In the genomic region with DNA sequence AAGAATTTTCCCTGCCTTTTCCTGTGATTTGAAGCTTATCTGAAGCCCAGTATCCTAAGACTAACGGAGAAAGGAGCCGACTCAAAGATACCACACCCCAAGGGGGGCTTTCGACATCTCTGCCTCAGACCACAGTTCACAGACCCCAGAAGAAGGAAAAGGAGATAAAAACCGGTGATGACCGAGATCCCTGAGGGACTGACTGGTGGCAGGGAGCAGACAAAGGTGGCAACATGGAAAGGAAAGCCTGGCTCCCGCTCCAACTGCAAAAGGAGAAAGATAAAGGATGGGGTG, we compare ENCODE assay signal across 8 cellular contexts. TPM values are rescaled to one million over a fixed set of nuclear protein-coding genes. Genes with fewer than 3 reads are reported as not detected.
DNase-seq lines count a peak whose midpoint lies in the region; ATAC-seq and TF ChIP-seq lines count a peak whose summit lies in the region.

No MANE protein-coding gene starts in this region.

- no peak for ATAC-seq in mucosa of descending colon
- no peak for ATAC-seq in GM21528 (IDR thresholded peaks at IDR 0.05; ENCODE audit: low FRiP score, unreplicated experiment)
- no peak for ATAC-seq in HG02759 (IDR thresholded peaks at IDR 0.05; ENCODE audit: unreplicated experiment)

- TF ChIP-seq CTCF in AG09309 (IDR thresholded peaks at IDR 0.05; ENCODE audit: control insufficient read depth, insufficient read depth, low read depth, low read length, missing control alignments): no peak
- TF ChIP-seq CTCF in chondrocyte (IDR thresholded peaks at IDR 0.05): no peak
- TF ChIP-seq CTCF in mucosa of descending colon (IDR thresholded peaks at IDR 0.05): no peak

- H3K4me1 Mint-ChIP-seq in chondrocyte (ENCODE audit: low read depth): peaks cover 39% of the 10 kb centered on the region

- no peaks in the 10 kb centered on the region for H3K27me3 ChIP-seq in HUES64 (ENCODE audit: insufficient read depth, low read length)

- peak overlapping the region; percentile 93 for H3K27ac ChIP-seq in HUES64 (ENCODE audit: low read depth, low read length)

- H3K4me1 ChIP-seq in HUES64 (ENCODE audit: insufficient read depth, low read length) (peaks cover 10% of the 10 kb centered on the region; the same call in 1 of the 2 replicates), mucosa of descending colon (ENCODE audit: low read depth) (peaks cover 31% of the 10 kb centered on the region)

- H3K9me3 Mint-ChIP-seq in chondrocyte (ENCODE audit: low read depth): no peaks in the 10 kb centered on the region

- H3K4me3 Mint-ChIP-seq in chondrocyte (ENCODE audit: unreplicated experiment): peak overlapping the region; percentile 92

- H3K36me3 Mint-ChIP-seq in chondrocyte (ENCODE audit: low read depth): no peaks in the 10 kb centered on the region

- H3K4me3 ChIP-seq in AG09309 (ENCODE audit: control insufficient read depth, low read depth, low read length) (peak overlapping the region; percentile 100), HUES64 (ENCODE audit: low read length) (peak overlapping the region; percentile 97), mucosa of descending colon (peak overlapping the region; percentile 83)

- peak overlapping the region; percentile 93 for H3K9ac ChIP-seq in HUES64 (ENCODE audit: low read depth, low read length)

- DNase-seq in AG09309 (ENCODE audit: low read depth) (no peak), chondrocyte (ENCODE audit: low spot score) (no peak), mucosa of descending colon (no peak), CD1c-positive myeloid dendritic cell (ENCODE audit: extremely low spot score) (no peak), DMS153 (lab: John Stamatoyannopoulos, UW) (no peak)

- intact Hi-C loops in mucosa of descending colon (cut with DNase I, micrococcal nuclease): loop anchor here in 1 of 2 donors (10.0 kb wide), 1 partner anchor 48 kb away; a partner anchor contains a TSS

- H3K36me3 ChIP-seq in HUES64 (ENCODE audit: insufficient read depth, low read length) (peaks cover 5% of the 10 kb centered on the region), mucosa of descending colon (ENCODE audit: low read depth) (no peaks in the 10 kb centered on the region)

- under 1% methylated on average over 6 of the region's 6 CpGs for WGBS in HUES64

- H3K9me3 ChIP-seq in HUES64 (ENCODE audit: insufficient read depth, low read depth, low read length): no peaks in the 10 kb centered on the region
- H3K9me3 ChIP-seq in mucosa of descending colon: no peaks in the 10 kb centered on the region

- no peaks in the 10 kb centered on the region for H3K27me3 Mint-ChIP-seq in chondrocyte (ENCODE audit: low read depth)

- H3K27ac Mint-ChIP-seq in chondrocyte (ENCODE audit: unreplicated experiment): peak overlapping the region; percentile 95

RNA-seq across cellular contexts. Expression of a gene that starts 0.7 kb away (rescaled TPM):
- 14.6 TPM for polyA plus RNA-seq in HUES64 (2013, experiment 1 of 2)
- 12.9 TPM for polyA plus RNA-seq in HUES64 (2013, experiment 2 of 2)
- total RNA-seq in chondrocyte (60.4 to 65.1 TPM (median 63.2 TPM) in 3 replicates), mucosa of descending colon (10 to 100 TPM; 67.3 to 80.7 (median 69.9) TPM)

RNA-seq across cellular contexts. Expression of a gene that starts 47.6 kb away (rescaled TPM):
- 557 TPM for polyA plus RNA-seq in HUES64 (2013, experiment 1 of 2)
- polyA plus RNA-seq in HUES64 (2013, experiment 2 of 2): 572 TPM
- 180 to 233 TPM (median 191 TPM) in 3 replicates for total RNA-seq in chondrocyte
- total RNA-seq in mucosa of descending colon: 100 to 1,000 TPM; 176 to 243 (median 229) TPM
